In the genomic region with DNA sequence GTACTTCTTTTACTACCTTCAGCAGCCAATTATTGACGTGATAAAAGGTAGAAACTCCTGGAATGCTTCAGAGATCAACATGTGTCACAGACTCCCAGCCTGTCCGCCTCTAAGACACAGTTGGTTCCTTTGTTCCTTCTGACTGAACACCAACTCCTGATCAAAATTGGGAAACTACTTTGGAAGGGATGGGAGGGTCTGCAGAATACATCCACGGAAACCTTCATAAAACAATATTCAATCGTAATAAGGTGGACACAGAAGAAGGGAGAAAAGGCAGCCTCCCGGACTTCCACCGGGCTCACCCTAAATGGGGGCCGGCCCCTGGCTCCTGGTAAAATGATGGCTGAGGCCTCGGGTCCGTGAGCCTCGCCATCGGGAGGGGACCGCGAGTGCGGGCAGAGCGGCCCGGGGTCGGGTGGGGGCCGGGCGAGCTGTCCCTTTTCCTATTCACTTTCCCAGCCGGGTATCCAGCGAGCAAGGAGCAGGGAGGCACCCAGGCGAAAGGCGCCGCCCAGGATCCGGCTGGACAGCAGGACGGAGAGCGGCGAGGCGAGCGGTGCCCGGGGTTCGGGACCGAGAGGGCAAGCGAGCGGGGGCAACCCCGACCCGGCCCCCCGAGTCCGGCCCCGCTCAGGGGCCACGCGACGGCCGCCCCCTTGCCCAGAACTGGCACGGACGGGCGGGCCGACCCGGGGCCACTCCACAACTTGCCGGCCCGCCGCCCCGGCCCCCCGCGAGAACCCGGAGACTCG, we compare ENCODE assay signal across 8 cellular contexts. TPM values are rescaled to one million over a fixed set of nuclear protein-coding genes. Genes with fewer than 3 reads are reported as not detected.
DNase-seq lines count a peak whose midpoint lies in the region; ATAC-seq, FAIRE-seq and TF ChIP-seq lines count a peak whose summit lies in the region.

No MANE protein-coding gene starts in this region.

- peak overlapping the region; percentile 86 for H3K4me3 ChIP-seq in coronary artery

- TF ChIP-seq POLR2A in GM12891 (IDR thresholded peaks at IDR 0.05; ENCODE audit: low read depth, low read length): no peak

- TF ChIP-seq CTCF in coronary artery (IDR thresholded peaks at IDR 0.05): no peak

- DNase-seq in NCI-H1092 treated with DMSO at 0.1 percent for 48 hours (lab: John Stamatoyannopoulos, UW) (peak; percentile 30), NCI-H1092 (lab: John Stamatoyannopoulos, UW) (no peak), RPMI8226 (peak; percentile 18), coronary artery (ENCODE audit: low spot score) (peak; percentile 81), left colon (peak; percentile 49 to 72), GM12891 (ENCODE audit: insufficient read length, low spot score) (no peak)
- peak; percentile 27 for DNase-seq in stimulated activated CD4-positive, alpha-beta T cell treated with anti-CD3 and anti-CD28 coated beads, Interleukin-4, amount 100 ng/mL, for 1 hour

- FAIRE-seq in GM12891 (lab: Jason Lieb, UNC): no peak

- intact Hi-C loops in left colon (cut with DNase I, micrococcal nuclease): loop anchor here in 1 of 2 donors (10.0 kb wide), 1 partner anchor 189 kb away; no protein-coding TSS in a partner anchor

- H3K27ac ChIP-seq in coronary artery: peak overlapping the region; percentile 97 to 98

- ATAC-seq in HG02763 (IDR thresholded peaks at IDR 0.05; ENCODE audit: unreplicated experiment) (peak; percentile 1), left colon (peak; percentile 29)

TF ChIP-seq in GM12891, 5 proteins besides CTCF, POLR2A, EP300 and RAD21:
- TF ChIP-seq POLR2AphosphoS5 (IDR thresholded peaks at IDR 0.05; ENCODE audit: low read depth, low read length): no peak
- TF ChIP-seq POU2F2 (IDR thresholded peaks at IDR 0.05; ENCODE audit: low read depth, low read length): no peak
- TF ChIP-seq PAX5 (IDR thresholded peaks at IDR 0.05; ENCODE audit: insufficient read depth, low read length, severe bottlenecking): no peak
- no peak for TF ChIP-seq TAF1 (IDR thresholded peaks at IDR 0.05; ENCODE audit: low read depth, low read length)
- no peak for TF ChIP-seq SPI1 (IDR thresholded peaks at IDR 0.05; ENCODE audit: low read depth, low read length)

RNA-seq across cellular contexts. Expression of gene NRIP1, which starts 0.8 kb away (rescaled TPM):
- 10 to 100 TPM; 78.5 to 82.9 TPM for total RNA-seq in left colon
- 7.5 TPM for polyA plus RNA-seq in GM12891 (2012; ENCODE audit: low read depth, missing spikeins)

Comparison
In these comparisons a context has a peak if more than half of its experiments do, and no peak if none do; other contexts are left out.
1. DNase-seq: peak in NCI-H1092 treated with DMSO at 0.1 percent for 48 hours (single experiment), RPMI8226 (single experiment), coronary artery (single experiment), left colon (2 of 2) and stimulated activated CD4-positive, alpha-beta T cell treated with anti-CD3 and anti-CD28 coated beads, Interleukin-4, amount 100 ng/mL, for 1 hour (single experiment); none in NCI-H1092 (single experiment) and GM12891 (single experiment).